In the genomic region with DNA sequence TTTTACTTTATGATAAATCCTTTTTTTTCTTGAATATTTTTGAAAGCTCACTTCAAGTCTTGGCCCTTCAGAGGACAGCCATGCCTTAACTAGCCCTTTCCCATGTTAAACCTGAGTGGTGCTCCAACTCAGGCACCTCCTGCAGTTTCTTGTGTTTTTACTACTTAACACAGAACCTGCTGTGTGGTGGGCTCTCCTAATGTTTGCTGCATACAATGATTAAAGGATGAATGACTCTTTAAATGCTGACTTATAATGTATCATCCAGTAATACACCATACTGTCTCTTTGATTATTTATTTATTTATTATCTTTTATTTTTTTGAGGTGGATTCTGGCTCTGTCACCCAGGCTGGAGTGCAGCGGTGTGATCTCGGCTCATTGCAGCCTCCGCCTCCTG, we compare ENCODE assay signal across 22 cellular contexts.
A peak's percentile ranks its signal among the peaks of the same experiment; 100 is the strongest.
DNase-seq lines count a peak whose midpoint lies in the region; ATAC-seq and TF ChIP-seq lines count a peak whose summit lies in the region.
"Had no signal": no experiment of that assay in that cellular context is flagged by ENCODE, and none has a peak within 500 bp of the region (broad histone marks: within the 10 kb centered on the region; RNA-seq: fewer than 3 reads in every experiment).

No MANE protein-coding gene starts in this region.

- TF ChIP-seq CTCF in SK-N-SH (IDR thresholded peaks at IDR 0.05) (no peak), esophagus muscularis mucosa (IDR thresholded peaks at IDR 0.05) (no peak), RWPE1 (conservative IDR thresholded peaks at IDR 0.05; ENCODE audit: low read depth) (no peak)

- ATAC-seq in HG02798 (IDR thresholded peaks at IDR 0.05; ENCODE audit: poor library complexity, unreplicated experiment), result no peak
- ATAC-seq: activated naive CD4-positive, alpha-beta T cell treated with anti-CD3 and anti-CD28 coated beads, Interleukin-2, amount 50 U/mL, for 72 hours; K562; mucosa of descending colon; right lobe of liver had no signal

- H3K9ac ChIP-seq in HUES48 (ENCODE audit: low read depth, low read length), result no peak overlapping the region
- H3K9ac ChIP-seq in SK-N-SH, result no peak overlapping the region

- H3K27me3 ChIP-seq in ACC112 (ENCODE audit: insufficient read depth, low read length) (no peaks in the 10 kb centered on the region), HUES48 (ENCODE audit: control insufficient read depth, insufficient read depth, low read length) (no peaks in the 10 kb centered on the region), SK-N-SH (ENCODE audit: insufficient read depth) (no peaks in the 10 kb centered on the region), esophagus muscularis mucosa (no peaks in the 10 kb centered on the region)
- H3K27me3 ChIP-seq: right lobe of liver had no signal

- no peak overlapping the region for H3K4me3 ChIP-seq in ACC112 (ENCODE audit: low read depth, low read length)
- no peak overlapping the region for H3K4me3 ChIP-seq in HUES48 (ENCODE audit: low read depth, low read length)
- no peak overlapping the region; a peak in 1 of 4 replicates for H3K4me3 ChIP-seq in SK-N-SH (ENCODE audit: low read depth in 2 of 2, low read length in 1 of 2)
- no peak overlapping the region for H3K4me3 ChIP-seq in esophagus muscularis mucosa
- H3K4me3 ChIP-seq: K562, left ventricle myocardium inferior, mucosa of descending colon, right lobe of liver had no signal

- peaks cover 25% of the 10 kb centered on the region for H3F3A ChIP-seq in SK-N-SH (replicated peaks; ENCODE audit: insufficient read depth)

- TF ChIP-seq EP300 in SK-N-SH (IDR thresholded peaks at IDR 0.05; ENCODE audit: borderline replicate concordance in 1 of 2, low read depth in 1 of 2, low read length in 1 of 2) (no peak), esophagus muscularis mucosa (IDR thresholded peaks at IDR 0.05) (no peak)

- no peaks in the 10 kb centered on the region for H3K36me3 ChIP-seq in ACC112 (ENCODE audit: insufficient read depth, low read length)
- H3K36me3 ChIP-seq in HUES48 (ENCODE audit: control insufficient read depth, insufficient read depth, low read length), result peaks cover 16% of the 10 kb centered on the region
- no peaks in the 10 kb centered on the region for H3K36me3 ChIP-seq in SK-N-SH (replicated peaks in 1 of 2; ENCODE audit: control insufficient read depth in 1 of 2, insufficient read depth in 2 of 2, low read length in 1 of 2)
- no peaks in the 10 kb centered on the region for H3K36me3 ChIP-seq in esophagus muscularis mucosa
- H3K36me3 ChIP-seq: left ventricle myocardium inferior, right lobe of liver had no signal

- POLR2A ChIA-PET in SK-N-SH (lab: Yijun Ruan, JAX) (no interaction called here), RWPE1 (lab: Yijun Ruan, JAX; ENCODE audit: low non-redundant PET) (no interaction called here)

- H3K9me3 ChIP-seq in HUES48 (ENCODE audit: control insufficient read depth, insufficient read depth, low read length) (no peaks in the 10 kb centered on the region), SK-N-SH (no peaks in the 10 kb centered on the region), esophagus muscularis mucosa (no peaks in the 10 kb centered on the region)
- H3K9me3 ChIP-seq: left ventricle myocardium inferior, mucosa of descending colon, right lobe of liver had no signal

- no peaks in the 10 kb centered on the region for H3K9me2 ChIP-seq in SK-N-SH

- intact Hi-C loops in esophagus muscularis mucosa (cut with DNase I), result no loop called here

- TF ChIP-seq RAD21 in SK-N-SH (IDR thresholded peaks at IDR 0.05; ENCODE audit: low read length), result no peak

- peaks cover 15% of the 10 kb centered on the region for H3K4me1 ChIP-seq in ACC112 (ENCODE audit: control insufficient read depth, insufficient read depth, low read length, unreplicated experiment)
- peaks cover 26% of the 10 kb centered on the region for H3K4me1 ChIP-seq in HUES48 (ENCODE audit: control insufficient read depth, insufficient read depth, low read length)
- peaks cover 3 to 10% of the 10 kb centered on the region in 2 experiments; a peak in 3 of 4 replicates for H3K4me1 ChIP-seq in SK-N-SH (ENCODE audit: control insufficient read depth in 1 of 2, insufficient read depth in 2 of 2, low read depth in 1 of 2, low read length in 1 of 2)
- peaks cover 3 to 10% (median 6%) of the 10 kb centered on the region in 4 donors for H3K4me1 ChIP-seq in esophagus muscularis mucosa
- H3K4me1 ChIP-seq: right lobe of liver had no signal

- DNase-seq in SK-N-SH, result no peak
- DNase-seq in glomerular visceral epithelial cell (ENCODE audit: extremely low spot score), result peak; percentile 3
- DNase-seq in esophagus muscularis mucosa (ENCODE audit: extremely low spot score), result no peak
- no peak for DNase-seq in RWPE1 (ENCODE audit: low spot score)
- no peak for DNase-seq in Kasumi-1 (lab: John Stamatoyannopoulos, UW)
- DNase-seq: activated CD4-positive, alpha-beta T cell treated with anti-CD3 and anti-CD28 coated beads, Interleukin-2, amount 50 U/mL, for 48 hours; activated CD4-positive, CD25-positive, alpha-beta regulatory T cell; activated CD8-positive, alpha-beta memory T cell treated with anti-CD3 and anti-CD28 coated beads, Interleukin-2, amount 50 U/mL, for 4 hours; anterior cingulate cortex; left ventricle myocardium inferior; mucosa of descending colon; NCI-H146; posterior cingulate gyrus; right lobe of liver; stimulated activated naive CD4-positive, alpha-beta T cell treated with Interleukin-2 at 50 U/mL for 16 hours; T1000 had no signal

- no peaks in the 10 kb centered on the region for H3K79me2 ChIP-seq in ACC112 (ENCODE audit: control insufficient read depth, insufficient read depth, low read length, unreplicated experiment)
- H3K79me2 ChIP-seq in SK-N-SH (ENCODE audit: insufficient read depth), result no peaks in the 10 kb centered on the region

- no peak for TF ChIP-seq POLR2A in esophagus muscularis mucosa (IDR thresholded peaks at IDR 0.05; ENCODE audit: low read depth)

- peak overlapping the region; percentile 69 for H3K4me2 ChIP-seq in SK-N-SH

- 96% methylated on average over 3 of the region's 3 CpGs for WGBS in SK-N-SH (ENCODE audit: low lambda C conversion rate)
- WGBS in esophagus muscularis mucosa, result 94% methylated on average over 3 of the region's 3 CpGs

- H2AFZ ChIP-seq in ACC112 (ENCODE audit: low read length, unreplicated experiment) (no peak overlapping the region), SK-N-SH (ENCODE audit: low read depth) (0 out of 2 replicates have a peak overlapping the region, but pooled peaks have one; percentile 49)

- CTCF ChIA-PET in SK-N-SH (lab: Yijun Ruan, JAX) (no interaction called here), RWPE1 (lab: Yijun Ruan, JAX) (no interaction called here)

- peak overlapping the region; percentile 84 for H3K27ac ChIP-seq in ACC112 (ENCODE audit: low read depth, low read length)
- H3K27ac ChIP-seq in HUES48 (ENCODE audit: low read depth, low read length), result peak overlapping the region; percentile 94
- H3K27ac ChIP-seq in SK-N-SH (ENCODE audit: low read depth in 2 of 2, low read length in 1 of 2), result no peak overlapping the region
- no peak overlapping the region for H3K27ac ChIP-seq in esophagus muscularis mucosa (replicated peaks in 1 of 4)
- H3K27ac ChIP-seq in RWPE1, result no peak overlapping the region
- H3K27ac ChIP-seq: C4-2B, left ventricle myocardium inferior, right lobe of liver had no signal

- no peaks in the 10 kb centered on the region for H4K20me1 ChIP-seq in SK-N-SH (ENCODE audit: insufficient read depth)

TF ChIP-seq in SK-N-SH, 30 proteins besides CTCF, POLR2A, EP300 and RAD21:
- TF ChIP-seq GABPA (IDR thresholded peaks at IDR 0.05; ENCODE audit: low read depth), result no peak
- no peak for TF ChIP-seq MEF2A (IDR thresholded peaks at IDR 0.05; ENCODE audit: borderline replicate concordance, low read depth)
- TF ChIP-seq FOXJ3 (CRISPR knock-in tag; IDR thresholded peaks at IDR 0.05), result no peak
- no peak for TF ChIP-seq EZH2phosphoT487 (IDR thresholded peaks at IDR 0.05; ENCODE audit: borderline replicate concordance, low read depth)
- no peak for TF ChIP-seq RFX5 (IDR thresholded peaks at IDR 0.05; ENCODE audit: low read length)
- TF ChIP-seq TEAD4 (IDR thresholded peaks at IDR 0.05; ENCODE audit: borderline replicate concordance, insufficient read depth), result no peak
- no peak for TF ChIP-seq POLR2AphosphoS5 (IDR thresholded peaks at IDR 0.05; ENCODE audit: low read depth, low read length)
- TF ChIP-seq NFIC (IDR thresholded peaks at IDR 0.05; ENCODE audit: borderline replicate concordance), result no peak
- TF ChIP-seq NRF1 (IDR thresholded peaks at IDR 0.05; ENCODE audit: low read depth, low read length), result no peak
- TF ChIP-seq SMC3 (IDR thresholded peaks at IDR 0.05; ENCODE audit: low read depth, low read length), result no peak
TF ChIP-seq in SK-N-SH: peak in this region for 0.

Comparison
In these comparisons a context has a peak if more than half of its experiments do, and no peak if none do; other contexts are left out.
1. H3K27ac ChIP-seq: peak in ACC112 (single experiment) and HUES48 (single experiment); none in SK-N-SH (0 of 2), esophagus muscularis mucosa (0 of 4) and RWPE1 (single experiment).